In genomic region chr1:12294076-12294475, GRCh38 we compare ENCODE assay signal across 1 cellular context.
TF ChIP-seq lines count a peak whose summit lies in the region.

No MANE protein-coding gene starts in this region.

TF ChIP-seq in IMR-90, 13 proteins besides CTCF, POLR2A, EP300 and RAD21 (continued from another document):
- TF ChIP-seq ELK1 (IDR thresholded peaks at IDR 0.05; ENCODE audit: borderline replicate concordance, low read depth, low read length), result no peak
- no peak for TF ChIP-seq USF2 (IDR thresholded peaks at IDR 0.05; ENCODE audit: low read depth, low read length)
